ENCODE assay signal across 12 cellular contexts in genomic region chr9:71490810-71491209, GRCh38.
DNase-seq lines count a peak whose midpoint lies in the region; ATAC-seq and TF ChIP-seq lines count a peak whose summit lies in the region.
"Had no signal": no experiment of that assay in that cellular context is flagged by ENCODE, and none has a peak within 500 bp of the region (broad histone marks: within the 10 kb centered on the region; RNA-seq: fewer than 3 reads in every experiment).

No MANE protein-coding gene starts in this region.

- H3K4me3 Mint-ChIP-seq in effector memory CD8-positive, alpha-beta T cell, result no peak overlapping the region
- H3K4me3 Mint-ChIP-seq: activated CD8-positive, alpha-beta T cell treated with anti-CD3 and anti-CD28 coated beads, Interleukin-2, amount 10 ng/mL, durations not matched to agents 7 days and 5 days; stimulated activated effector memory CD8-positive, alpha-beta T cell treated with anti-CD3 and anti-CD28 coated beads, Interleukin-12 subunit alpha, Interleukin-12 subunit beta, amount 100 ng/mL, for 72 hours had no signal

- no peak for TF ChIP-seq EP300 in suprapubic skin (IDR thresholded peaks at IDR 0.05)

- no peaks in the 10 kb centered on the region for H3K79me2 ChIP-seq in OCI-LY3 (ENCODE audit: low read length)

- TF ChIP-seq POLR2A in suprapubic skin (IDR thresholded peaks at IDR 0.05), result no peak

- H3K4me1 ChIP-seq in OCI-LY3 (ENCODE audit: low read length), result no peaks in the 10 kb centered on the region
- peaks cover 5% of the 10 kb centered on the region for H3K4me1 ChIP-seq in foreskin keratinocyte
- H3K4me1 ChIP-seq in suprapubic skin, result no peaks in the 10 kb centered on the region
- H3K4me1 ChIP-seq: sigmoid colon had no signal

- H3K36me3 ChIP-seq in OCI-LY3 (replicated peaks; ENCODE audit: low read depth, low read length) (no peaks in the 10 kb centered on the region), suprapubic skin (no peaks in the 10 kb centered on the region)
- H3K36me3 ChIP-seq: sigmoid colon had no signal

- H3K4me3 ChIP-seq in AG10803 (ENCODE audit: low read length), result no peak overlapping the region
- no peak overlapping the region for H3K4me3 ChIP-seq in OCI-LY3 (ENCODE audit: low read length)
- no peak overlapping the region for H3K4me3 ChIP-seq in suprapubic skin
- H3K4me3 ChIP-seq: sigmoid colon had no signal

- H2AFZ ChIP-seq in OCI-LY3 (ENCODE audit: low read depth, low read length), result no peak overlapping the region

- H3K27me3 Mint-ChIP-seq in effector memory CD8-positive, alpha-beta T cell, result peaks cover 46 to 64% of the 10 kb centered on the region in 2 donors

- no peaks in the 10 kb centered on the region for H3K4me1 Mint-ChIP-seq in effector memory CD8-positive, alpha-beta T cell (ENCODE audit: low read depth in 2 of 2)
- H3K4me1 Mint-ChIP-seq: stimulated activated effector memory CD8-positive, alpha-beta T cell treated with anti-CD3 and anti-CD28 coated beads, Interleukin-12 subunit alpha, Interleukin-12 subunit beta, amount 100 ng/mL, for 72 hours had no signal

- DNase-seq in AG10803 (ENCODE audit: low read depth) (no peak), foreskin keratinocyte (no peak), suprapubic skin (ENCODE audit: low spot score in 2 of 2) (no peak)
- DNase-seq in effector memory CD8-positive, alpha-beta T cell, result no peak
- DNase-seq: activated CD8-positive, alpha-beta T cell treated with anti-CD3 and anti-CD28 coated beads, Interleukin-2, amount 10 ng/mL, durations not matched to agents 7 days and 5 days; DMS79; sigmoid colon had no signal

- no peaks in the 10 kb centered on the region for H3K9me3 Mint-ChIP-seq in effector memory CD8-positive, alpha-beta T cell
- H3K9me3 Mint-ChIP-seq: stimulated activated effector memory CD8-positive, alpha-beta T cell treated with anti-CD3 and anti-CD28 coated beads, Interleukin-12 subunit alpha, Interleukin-12 subunit beta, amount 100 ng/mL, for 72 hours had no signal

- H3K9ac ChIP-seq in OCI-LY3 (ENCODE audit: low read length), result no peak overlapping the region

- TF ChIP-seq CTCF in AG10803 (conservative IDR thresholded peaks at IDR 0.05; ENCODE audit: low read length), result peak; percentile 33
- peak; percentile 54 for TF ChIP-seq CTCF in OCI-LY3 (IDR thresholded peaks at IDR 0.05; ENCODE audit: low read depth, low read length)
- peak; percentile 67 for TF ChIP-seq CTCF in foreskin keratinocyte (conservative IDR thresholded peaks at IDR 0.05)
- no peak for TF ChIP-seq CTCF in suprapubic skin (IDR thresholded peaks at IDR 0.05)

- H3K9me3 ChIP-seq in OCI-LY3 (ENCODE audit: insufficient read depth, low read length) (no peaks in the 10 kb centered on the region), suprapubic skin (no peaks in the 10 kb centered on the region)
- H3K9me3 ChIP-seq: sigmoid colon had no signal

- no peaks in the 10 kb centered on the region for H4K20me1 ChIP-seq in OCI-LY3 (ENCODE audit: insufficient read depth, low read length)

- H3K27ac Mint-ChIP-seq in effector memory CD8-positive, alpha-beta T cell, result no peak overlapping the region
- H3K27ac Mint-ChIP-seq: activated CD8-positive, alpha-beta T cell treated with anti-CD3 and anti-CD28 coated beads, Interleukin-2, amount 10 ng/mL, durations not matched to agents 7 days and 5 days; stimulated activated effector memory CD8-positive, alpha-beta T cell treated with anti-CD3 and anti-CD28 coated beads, Interleukin-12 subunit alpha, Interleukin-12 subunit beta, amount 100 ng/mL, for 72 hours had no signal

- ATAC-seq in GM19463 (IDR thresholded peaks at IDR 0.05; ENCODE audit: unreplicated experiment) (peak; percentile 58), foreskin keratinocyte (peak; percentile 37), GM21360 (IDR thresholded peaks at IDR 0.05; ENCODE audit: unreplicated experiment) (no peak), GM21529 (IDR thresholded peaks at IDR 0.05; ENCODE audit: unreplicated experiment) (no peak)
- ATAC-seq in effector memory CD8-positive, alpha-beta T cell (replicated peaks), result no peak
- ATAC-seq: activated CD8-positive, alpha-beta T cell treated with anti-CD3 and anti-CD28 coated beads, Interleukin-2, amount 10 ng/mL, durations not matched to agents 7 days and 5 days; stimulated activated effector memory CD8-positive, alpha-beta T cell treated with anti-CD3 and anti-CD28 coated beads, Interleukin-12 subunit alpha, Interleukin-12 subunit beta, amount 100 ng/mL, for 72 hours had no signal

- H3K27me3 ChIP-seq in OCI-LY3 (ENCODE audit: low read depth, low read length) (peaks cover 10% of the 10 kb centered on the region), foreskin keratinocyte (peaks cover 10% of the 10 kb centered on the region), suprapubic skin (peaks cover 4% of the 10 kb centered on the region)
- H3K27me3 ChIP-seq: sigmoid colon had no signal

- 35% methylated on average over 2 of the region's 2 CpGs for WGBS in suprapubic skin

- H3K36me3 Mint-ChIP-seq in effector memory CD8-positive, alpha-beta T cell (ENCODE audit: insufficient read depth), result peaks cover 4% of the 10 kb centered on the region
- H3K36me3 Mint-ChIP-seq: stimulated activated effector memory CD8-positive, alpha-beta T cell treated with anti-CD3 and anti-CD28 coated beads, Interleukin-12 subunit alpha, Interleukin-12 subunit beta, amount 100 ng/mL, for 72 hours had no signal

- H3K4me2 ChIP-seq in OCI-LY3 (ENCODE audit: low read length), result no peak overlapping the region

- H3K27ac ChIP-seq in OCI-LY3 (ENCODE audit: low read length), result no peak overlapping the region
- H3K27ac ChIP-seq in foreskin keratinocyte, result no peak overlapping the region
- H3K27ac ChIP-seq in suprapubic skin, result no peak overlapping the region
- H3K27ac ChIP-seq: sigmoid colon had no signal

Comparison
In these comparisons a context has a peak if more than half of its experiments do, and no peak if none do; other contexts are left out.
1. CTCF ChIP-seq: peak in AG10803 (single experiment), OCI-LY3 (single experiment) and foreskin keratinocyte (single experiment); none in suprapubic skin (0 of 2).
2. ATAC-seq: peak in GM19463 (single experiment) and foreskin keratinocyte (single experiment); none in effector memory CD8-positive, alpha-beta T cell (single experiment), GM21360 (single experiment) and GM21529 (single experiment).